14 cellular contexts compared by ENCODE assay signal in the genomic region with DNA sequence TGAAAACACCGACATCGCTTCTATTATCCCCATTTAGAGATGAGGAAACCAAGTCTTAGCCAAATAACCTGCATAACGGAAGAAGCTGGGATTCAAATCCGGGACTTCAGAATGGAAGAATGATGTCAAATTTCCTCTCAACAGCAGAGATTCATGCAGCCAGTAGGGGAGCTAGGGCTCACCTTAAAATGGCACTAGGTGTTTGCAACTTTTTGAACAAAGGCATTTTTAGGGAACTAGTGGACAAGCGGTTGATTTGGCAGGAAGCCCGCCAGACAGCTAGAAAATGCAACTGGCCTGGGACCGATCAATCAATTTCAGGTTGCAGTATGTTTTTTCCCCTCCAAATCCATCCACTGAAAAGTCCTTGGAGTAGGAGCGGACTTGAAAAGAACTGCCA.
DNase-seq lines count a peak whose midpoint lies in the region; ATAC-seq and TF ChIP-seq lines count a peak whose summit lies in the region.
"Had no signal": no experiment of that assay in that cellular context is flagged by ENCODE, and none has a peak within 500 bp of the region (broad histone marks: within the 10 kb centered on the region; RNA-seq: fewer than 3 reads in every experiment).

No MANE protein-coding gene starts in this region.

- H3K4me1 ChIP-seq in OCI-LY1 (ENCODE audit: insufficient read depth, low read length, severe bottlenecking) (no peaks in the 10 kb centered on the region), smooth muscle cell (ENCODE audit: low read depth) (no peaks in the 10 kb centered on the region)

- H3F3A ChIP-seq in OCI-LY1 (ENCODE audit: insufficient read depth, low read length) (no peaks in the 10 kb centered on the region), smooth muscle cell (ENCODE audit: low read depth) (no peaks in the 10 kb centered on the region)

- DNase-seq in SKM-1 treated with dmso at 0.1 percent for 144 hours (lab: John Stamatoyannopoulos, UW; ENCODE audit: unreplicated experiment) (peak; percentile 34), SKM-1 (lab: John Stamatoyannopoulos, UW; ENCODE audit: unreplicated experiment) (no peak), epithelial cell of esophagus (ENCODE audit: low read depth) (no peak), smooth muscle cell (lab: John Stamatoyannopoulos, UW; ENCODE audit: unreplicated experiment) (no peak), NCI-H82 treated with DMSO at 0.1 percent for 48 hours (lab: John Stamatoyannopoulos, UW; ENCODE audit: unreplicated experiment) (no peak)
- DNase-seq: activated naive CD4-positive, alpha-beta T cell treated with anti-CD3 and anti-CD28 coated beads, Interleukin-2, amount 10 ng/mL, durations not matched to agents 7 days and 5 days; midbrain; NCI-H2029; NCI-H82; transverse colon had no signal

- H2AFZ ChIP-seq in OCI-LY1 (ENCODE audit: low read length) (no peak overlapping the region), smooth muscle cell (ENCODE audit: low read depth) (no peak overlapping the region)

- H3K9ac ChIP-seq in OCI-LY1 (ENCODE audit: low read length) = no peak overlapping the region
- H3K9ac ChIP-seq in smooth muscle cell (ENCODE audit: low read depth) = no peak overlapping the region

- no peaks in the 10 kb centered on the region for H3K9me3 ChIP-seq in OCI-LY1 (ENCODE audit: low read length)
- no peaks in the 10 kb centered on the region for H3K9me3 ChIP-seq in smooth muscle cell (replicated peaks; ENCODE audit: low read depth)
- H3K9me3 ChIP-seq: SJSA1, transverse colon had no signal

- TF ChIP-seq CTCF in OCI-LY1 (IDR thresholded peaks at IDR 0.05; ENCODE audit: low read length) (peak; percentile 34; the same call in 1 of the 2 replicates), epithelial cell of esophagus (IDR thresholded peaks at IDR 0.05; ENCODE audit: insufficient read depth, low read depth, low read length, missing control alignments) (peak; percentile 55), smooth muscle cell (IDR thresholded peaks at IDR 0.05; ENCODE audit: borderline replicate concordance, insufficient read depth, poor library complexity, severe bottlenecking) (peak; percentile 7)

- H3K27ac ChIP-seq in OCI-LY1 (ENCODE audit: low read depth, low read length, poor library complexity, severe bottlenecking) (no peak overlapping the region), smooth muscle cell (ENCODE audit: low read depth) (no peak overlapping the region)
- H3K27ac ChIP-seq: SJSA1, transverse colon had no signal

- no peaks in the 10 kb centered on the region for H3K79me2 ChIP-seq in OCI-LY1 (ENCODE audit: insufficient read depth, low read length)
- no peaks in the 10 kb centered on the region for H3K79me2 ChIP-seq in smooth muscle cell (ENCODE audit: low read depth)

- H3K4me2 ChIP-seq in OCI-LY1 (ENCODE audit: low read length) (no peak overlapping the region), smooth muscle cell (no peak overlapping the region)

- H4K20me1 ChIP-seq in OCI-LY1 (ENCODE audit: insufficient read depth, low read length) (no peaks in the 10 kb centered on the region), smooth muscle cell (ENCODE audit: low read depth) (no peaks in the 10 kb centered on the region)

- ATAC-seq in GM21447 (IDR thresholded peaks at IDR 0.05; ENCODE audit: unreplicated experiment) = no peak
- no peak for ATAC-seq in HG02571 (IDR thresholded peaks at IDR 0.05; ENCODE audit: unreplicated experiment)

- H3K27me3 ChIP-seq in OCI-LY1 (ENCODE audit: insufficient read depth, low read length) (no peaks in the 10 kb centered on the region; the same call in 1 of the 2 replicates), smooth muscle cell (ENCODE audit: low read depth) (no peaks in the 10 kb centered on the region)
- H3K27me3 ChIP-seq: SJSA1, transverse colon had no signal

- H3K4me3 ChIP-seq in OCI-LY1 (ENCODE audit: low read depth, low read length, poor library complexity, severe bottlenecking) = no peak overlapping the region
- no peak overlapping the region for H3K4me3 ChIP-seq in epithelial cell of esophagus (ENCODE audit: low read length)
- H3K4me3 ChIP-seq in smooth muscle cell = no peak overlapping the region
- H3K4me3 ChIP-seq: SJSA1, transverse colon had no signal

- H3K36me3 ChIP-seq in OCI-LY1 (ENCODE audit: insufficient read depth, low read length) (no peaks in the 10 kb centered on the region), smooth muscle cell (ENCODE audit: low read depth) (no peaks in the 10 kb centered on the region)
- H3K36me3 ChIP-seq: SJSA1, transverse colon had no signal

- no peaks in the 10 kb centered on the region for H3K9me2 ChIP-seq in OCI-LY1 (ENCODE audit: low read depth, low read length)

- 94% methylated on average over 8 of the region's 8 CpGs for WGBS in smooth muscle cell (ENCODE audit: low lambda C conversion rate)
